ENCODE assay signal across 8 cellular contexts in the genomic region with DNA sequence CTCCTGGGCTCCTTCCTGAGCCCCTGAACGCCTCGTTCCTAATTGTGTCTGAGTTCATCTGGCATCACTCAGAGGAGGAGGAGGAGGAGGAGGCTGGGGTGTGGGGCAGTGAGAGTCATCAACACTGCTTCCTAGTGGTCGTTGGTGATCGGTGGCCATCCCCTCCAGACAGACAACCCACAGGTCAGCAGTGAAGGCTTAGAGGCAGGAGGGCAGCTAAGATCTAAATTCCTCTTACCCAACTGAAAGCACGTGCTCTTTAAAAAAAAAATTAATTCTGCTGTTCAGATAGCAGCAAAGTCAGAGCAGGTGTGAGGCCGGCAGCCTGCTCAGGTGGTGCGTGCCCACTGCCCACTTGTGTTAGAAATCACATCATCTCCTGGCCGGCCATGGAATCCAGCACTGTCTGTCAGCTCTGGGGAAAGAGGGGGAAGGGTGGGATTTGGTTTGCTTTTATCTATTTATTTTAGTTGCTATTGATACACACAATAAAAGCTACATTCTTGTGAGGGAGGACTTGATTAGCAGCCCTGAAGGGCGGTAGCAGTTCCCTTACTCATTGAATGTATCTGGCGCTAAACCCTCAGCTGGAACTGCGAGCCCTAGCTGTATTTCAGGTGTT. TPM values are rescaled to one million over a fixed set of nuclear protein-coding genes. Genes with fewer than 3 reads are reported as not detected.
DNase-seq lines count a peak whose midpoint lies in the region; ATAC-seq and TF ChIP-seq lines count a peak whose summit lies in the region.

No MANE protein-coding gene starts in this region.

- DNase-seq in breast epithelium (ENCODE audit: low spot score in 2 of 2) (no peak), MCF 10A (ENCODE audit: unreplicated experiment) (no peak), SHP77 treated with DMSO at 0.1 percent for 48 hours (lab: John Stamatoyannopoulos, UW) (peak; percentile 39), glutamatergic neuron (peak; percentile 69), upper lobe of left lung (no peak), AG08396 (ENCODE audit: low spot score) (no peak)
- DNase-seq in activated effector memory CD4-positive, alpha-beta T cell treated with anti-CD3 and anti-CD28 coated beads, Interleukin-2, amount 50 U/mL, for 16 hours: no peak

- H3K9me3 Mint-ChIP-seq in MCF 10A (ENCODE audit: unreplicated experiment) (no peaks in the 10 kb centered on the region), glutamatergic neuron (ENCODE audit: unreplicated experiment) (peaks cover 3% of the 10 kb centered on the region)

- H3K27me3 Mint-ChIP-seq in MCF 10A (ENCODE audit: insufficient read depth, unreplicated experiment): no peaks in the 10 kb centered on the region
- H3K27me3 Mint-ChIP-seq in glutamatergic neuron (ENCODE audit: unreplicated experiment): peaks cover 7% of the 10 kb centered on the region

- H3K4me3 Mint-ChIP-seq in MCF 10A (ENCODE audit: unreplicated experiment): no peak overlapping the region
- H3K4me3 Mint-ChIP-seq in glutamatergic neuron (ENCODE audit: unreplicated experiment): peak overlapping the region; percentile 74

- POLR2A ChIA-PET in MCF 10A (lab: Yijun Ruan, JAX): interaction anchor here (1.6 to 4.7 kb wide), 5 partner anchors 15 to 140 kb away, joined by 4 to 61 read pairs (median 30); no protein-coding TSS in a partner anchor

- H3K27ac ChIP-seq in breast epithelium (peak overlapping the region; percentile 36 to 99), upper lobe of left lung (peak overlapping the region; percentile 96 to 99 (median 98))

- 56 to 65% methylated on average over 11 of the region's 11 CpGs for WGBS in upper lobe of left lung, 2 donors

- CTCF ChIA-PET in MCF 10A (lab: Yijun Ruan, JAX): interaction anchor here (0.7 kb wide), 1 partner anchor 1119 kb away, joined by 3 read pairs; no protein-coding TSS in a partner anchor

- TF ChIP-seq EP300 in upper lobe of left lung (IDR thresholded peaks at IDR 0.05): no peak

- intact Hi-C loops in breast epithelium (cut with DNase I; ENCODE audit: low total_unique reads): no loop called here
- intact Hi-C loops in MCF 10A (cut with micrococcal nuclease): no loop called here

- H3K4me1 ChIP-seq in breast epithelium (peaks cover 0 to 19% of the 10 kb centered on the region in 2 donors), upper lobe of left lung (peaks cover 24 to 33% (median 28%) of the 10 kb centered on the region in 4 donors)

- H3K27ac Mint-ChIP-seq in MCF 10A (ENCODE audit: low read depth, unreplicated experiment) (no peak overlapping the region), glutamatergic neuron (ENCODE audit: unreplicated experiment) (peak overlapping the region; percentile 96)

- BruUV-seq in MCF 10A (replicated peaks; lab: Mats Ljungman, UMichigan): no TSS peak

- H3K27me3 ChIP-seq in breast epithelium (no peaks in the 10 kb centered on the region), upper lobe of left lung (no peaks in the 10 kb centered on the region)

- TF ChIP-seq POLR2A in breast epithelium (IDR thresholded peaks at IDR 0.05) (no peak), upper lobe of left lung (IDR thresholded peaks at IDR 0.05) (no peak)

- H3K4me3 ChIP-seq in breast epithelium (no peak overlapping the region), upper lobe of left lung (no peak overlapping the region)

- H3K9me3 ChIP-seq in breast epithelium: no peaks in the 10 kb centered on the region
- no peaks in the 10 kb centered on the region for H3K9me3 ChIP-seq in upper lobe of left lung

- H3K36me3 Mint-ChIP-seq in MCF 10A (ENCODE audit: insufficient read depth, unreplicated experiment) (peaks cover 8% of the 10 kb centered on the region), glutamatergic neuron (ENCODE audit: unreplicated experiment) (no peaks in the 10 kb centered on the region)

- no peak for TF ChIP-seq CTCF in breast epithelium (IDR thresholded peaks at IDR 0.05)
- no peak for TF ChIP-seq CTCF in MCF 10A (IDR thresholded peaks at IDR 0.05; ENCODE audit: unreplicated experiment)
- no peak for TF ChIP-seq CTCF in glutamatergic neuron (IDR thresholded peaks at IDR 0.05; ENCODE audit: partially characterized antibody, unreplicated experiment)
- no peak for TF ChIP-seq CTCF in upper lobe of left lung (IDR thresholded peaks at IDR 0.05)

- H3K4me1 Mint-ChIP-seq in MCF 10A (ENCODE audit: insufficient read depth, unreplicated experiment) (peaks cover 13% of the 10 kb centered on the region), glutamatergic neuron (ENCODE audit: low read depth, unreplicated experiment) (peaks cover 26% of the 10 kb centered on the region)

- ATAC-seq in upper lobe of left lung (ENCODE audit: low FRiP score in 2 of 2) (no peak), GM21381 (IDR thresholded peaks at IDR 0.05; ENCODE audit: unreplicated experiment) (no peak)

- no peaks in the 10 kb centered on the region for H3K36me3 ChIP-seq in breast epithelium
- no peaks in the 10 kb centered on the region for H3K36me3 ChIP-seq in upper lobe of left lung

RNA-seq across cellular contexts. Expression of a gene that starts 46.6 kb away (rescaled TPM):
- total RNA-seq in breast epithelium: 100 to 1,000 TPM in 2 of 3 donors, 10 to 100 TPM in 1; 90.5 to 105 (median 102) TPM
- total RNA-seq in MCF 10A (2022): 118 and 122 TPM in 2 replicates
- total RNA-seq in glutamatergic neuron (ENCODE audit: unreplicated experiment): 116 TPM
- 100 to 1,000 TPM; 105 to 208 (median 133) TPM for total RNA-seq in upper lobe of left lung

Comparison
In these comparisons a context has a peak if more than half of its experiments do, and no peak if none do; other contexts are left out.
1. DNase-seq: peak in SHP77 treated with DMSO at 0.1 percent for 48 hours (single experiment) and glutamatergic neuron (single experiment); none in breast epithelium (0 of 2), MCF 10A (single experiment), upper lobe of left lung (0 of 2), activated effector memory CD4-positive, alpha-beta T cell treated with anti-CD3 and anti-CD28 coated beads, Interleukin-2, amount 50 U/mL, for 16 hours (single experiment) and AG08396 (single experiment).